Comparison of ENCODE assay signal across 8 cellular contexts in the genomic region with DNA sequence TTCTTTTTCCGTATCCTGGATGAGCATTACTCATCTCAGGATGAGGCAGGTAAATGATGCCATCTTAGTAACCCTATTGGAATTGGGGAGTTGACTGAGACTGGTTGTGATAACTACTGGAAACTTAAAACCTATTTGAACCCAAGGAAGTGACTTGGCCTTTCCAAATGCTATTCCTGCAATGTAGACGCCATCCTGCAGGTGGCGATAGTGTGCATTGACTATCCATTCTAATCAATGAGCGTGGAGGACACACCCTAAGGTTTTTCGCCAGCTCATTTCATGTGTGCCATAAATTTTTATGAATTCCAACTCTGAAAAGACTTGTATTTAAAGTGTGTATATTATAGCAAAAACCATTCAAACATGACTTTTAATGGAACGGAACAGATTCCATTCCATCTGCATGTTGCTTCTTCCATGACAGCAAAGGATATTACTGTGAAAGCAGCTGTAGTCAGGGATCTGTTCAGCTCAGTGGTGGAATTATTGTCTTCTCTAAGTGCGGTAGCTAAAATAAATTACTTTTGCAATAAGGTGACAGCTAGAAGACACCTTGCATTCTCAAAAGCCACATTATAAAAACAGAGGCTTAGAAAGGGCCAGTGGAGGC. TPM values are rescaled to one million over a fixed set of nuclear protein-coding genes. Genes with fewer than 3 reads are reported as not detected.
A peak's percentile ranks its signal among the peaks of the same experiment; 100 is the strongest.
DNase-seq lines count a peak whose midpoint lies in the region; ATAC-seq and TF ChIP-seq lines count a peak whose summit lies in the region.

No MANE protein-coding gene starts in this region.

- ATAC-seq in foreskin keratinocyte (no peak), HG03565 (IDR thresholded peaks at IDR 0.05; ENCODE audit: unreplicated experiment) (no peak), HG03469 (IDR thresholded peaks at IDR 0.05; ENCODE audit: unreplicated experiment) (no peak)

- no peak overlapping the region for H3K27ac ChIP-seq in foreskin keratinocyte

- DNase-seq in activated naive CD4-positive, alpha-beta T cell treated with Interleukin-2 at 50 U/mL for 16 hours = peak; percentile 23
- no peak for DNase-seq in activated naive CD4-positive, alpha-beta T cell treated with anti-CD3 and anti-CD28 coated beads, Interleukin-2, amount 50 U/mL, for 16 hours
- DNase-seq in RPMI7951 (ENCODE audit: low read depth) (peak; percentile 29), foreskin keratinocyte (peak in 1 of 2 donors; percentile 9), NCI-H226 (no peak)
- peak; percentile 3 to 5 for DNase-seq in stimulated activated CD8-positive, alpha-beta memory T cell treated with anti-CD3 and anti-CD28 coated beads, Interleukin-7, amount 100 ng/mL, for 48 hours (ENCODE audit: extremely low read depth in 1 of 2, low read depth in 1 of 2)

- peak; percentile 63 for TF ChIP-seq CTCF in foreskin keratinocyte (conservative IDR thresholded peaks at IDR 0.05)

- H3K4me1 ChIP-seq in foreskin keratinocyte = no peaks in the 10 kb centered on the region

- no peaks in the 10 kb centered on the region for H3K27me3 ChIP-seq in foreskin keratinocyte

RNA-seq across cellular contexts. Expression of gene SYT17, which starts 55.3 kb away (rescaled TPM):
- 0.20 and 0.24 TPM in 2 replicates for total RNA-seq in RPMI7951 (2014; rRNA removed; shearing (Covaris generic))
- total RNA-seq in foreskin keratinocyte = 0.14 and 0.20 TPM in 2 replicates
- polyA plus RNA-seq in foreskin keratinocyte = 0.08 and 0.22 TPM in 2 replicates

Comparison
In these comparisons a context has a peak if more than half of its experiments do, and no peak if none do; other contexts are left out.
1. DNase-seq: peak in activated naive CD4-positive, alpha-beta T cell treated with Interleukin-2 at 50 U/mL for 16 hours (single experiment), RPMI7951 (single experiment) and stimulated activated CD8-positive, alpha-beta memory T cell treated with anti-CD3 and anti-CD28 coated beads, Interleukin-7, amount 100 ng/mL, for 48 hours (2 of 2); none in activated naive CD4-positive, alpha-beta T cell treated with anti-CD3 and anti-CD28 coated beads, Interleukin-2, amount 50 U/mL, for 16 hours (single experiment) and NCI-H226 (single experiment).